18 cellular contexts compared by ENCODE assay signal in genomic region chr22:20215742-20216141, GRCh38.
"Had no signal": no experiment of that assay in that cellular context is flagged by ENCODE, and none has a peak within 500 bp of the region (broad histone marks: within the 10 kb centered on the region; RNA-seq: fewer than 3 reads in every experiment).

No MANE protein-coding gene starts in this region.

- H3K27ac ChIP-seq: ascending aorta, cardiac muscle cell, epithelial cell of prostate, gastrocnemius medialis, heart right ventricle, spleen, thoracic aorta, WERI-Rb-1 had no signal

- H3K9me3 Mint-ChIP-seq: activated T-helper 1 cell treated with anti-CD3 and anti-CD28 coated beads, Interleukin-12 subunit alpha, Interleukin-12 subunit beta, Interleukin-2, Interleukin-4 antibody, amounts not matched to agents 30 ng/mL and 10 ng/mL and 1 ng/mL, durations not matched to agents 14 hours and 24 hours and 36 hours; nephron; stimulated activated naive CD8-positive, alpha-beta T cell treated with anti-CD3 and anti-CD28 coated beads, Interleukin-15, Interleukin-2, amounts not matched to agents 100 ng/mL and 50 ng/mL, for 24 hours had no signal

- H3K36me3 ChIP-seq: ascending aorta, cardiac muscle cell, gastrocnemius medialis, heart right ventricle, spleen, thoracic aorta, WERI-Rb-1 had no signal

- H3K27me3 ChIP-seq: ascending aorta, cardiac muscle cell, gastrocnemius medialis, heart right ventricle, spleen had no signal

- H3K27me3 Mint-ChIP-seq: stimulated activated naive CD8-positive, alpha-beta T cell treated with anti-CD3 and anti-CD28 coated beads, Interleukin-15, Interleukin-2, amounts not matched to agents 100 ng/mL and 50 ng/mL, for 24 hours had no signal

- H3K4me3 ChIP-seq: ascending aorta, cardiac muscle cell, gastrocnemius medialis, heart right ventricle, spleen, thoracic aorta had no signal

- ATAC-seq: activated CD8-positive, alpha-beta T cell treated with anti-CD3 and anti-CD28 coated beads, Interleukin-2, amount 10 ng/mL, durations not matched to agents 7 days and 5 days; gastrocnemius medialis; heart right ventricle; left lobe of liver; sciatic nerve had no signal

- H3K27ac Mint-ChIP-seq: activated CD8-positive, alpha-beta T cell treated with anti-CD3 and anti-CD28 coated beads, Interleukin-2, amount 10 ng/mL, durations not matched to agents 7 days and 5 days; activated T-helper 1 cell treated with anti-CD3 and anti-CD28 coated beads, Interleukin-12 subunit alpha, Interleukin-12 subunit beta, Interleukin-2, Interleukin-4 antibody, amounts not matched to agents 30 ng/mL and 10 ng/mL and 1 ng/mL, durations not matched to agents 14 hours and 24 hours and 36 hours; nephron; stimulated activated naive CD8-positive, alpha-beta T cell treated with anti-CD3 and anti-CD28 coated beads, Interleukin-15, Interleukin-2, amounts not matched to agents 100 ng/mL and 50 ng/mL, for 24 hours had no signal

- H3K4me3 Mint-ChIP-seq: activated CD8-positive, alpha-beta T cell treated with anti-CD3 and anti-CD28 coated beads, Interleukin-2, amount 10 ng/mL, durations not matched to agents 7 days and 5 days; activated T-helper 1 cell treated with anti-CD3 and anti-CD28 coated beads, Interleukin-12 subunit alpha, Interleukin-12 subunit beta, Interleukin-2, Interleukin-4 antibody, amounts not matched to agents 30 ng/mL and 10 ng/mL and 1 ng/mL, durations not matched to agents 14 hours and 24 hours and 36 hours; nephron; stimulated activated naive CD8-positive, alpha-beta T cell treated with anti-CD3 and anti-CD28 coated beads, Interleukin-15, Interleukin-2, amounts not matched to agents 100 ng/mL and 50 ng/mL, for 24 hours had no signal

- DNase-seq: activated CD4-positive, alpha-beta T cell treated with anti-CD3 and anti-CD28 coated beads for 4 hours; activated CD8-positive, alpha-beta T cell treated with anti-CD3 and anti-CD28 coated beads, Interleukin-2, amount 10 ng/mL, durations not matched to agents 7 days and 5 days; activated naive CD4-positive, alpha-beta T cell; cortex of kidney; effector CD8-positive, alpha-beta T cell; gastrocnemius medialis; heart right ventricle; spleen; WERI-Rb-1 had no signal

- H3K9me3 ChIP-seq: ascending aorta, gastrocnemius medialis, thoracic aorta had no signal
